Comparison of ENCODE assay signal across 20 cellular contexts in genomic region chr1:53371851-53372250, GRCh38. TPM values are rescaled to one million over a fixed set of nuclear protein-coding genes. Genes with fewer than 3 reads are reported as not detected.
DNase-seq lines count a peak whose midpoint lies in the region; ATAC-seq, FAIRE-seq and TF ChIP-seq lines count a peak whose summit lies in the region.
"Had no signal": no experiment of that assay in that cellular context is flagged by ENCODE, and none has a peak within 500 bp of the region (broad histone marks: within the 10 kb centered on the region; RNA-seq: fewer than 3 reads in every experiment).

No MANE protein-coding gene starts in this region.

- H3K27ac ChIP-seq in tibial artery, result no peak overlapping the region
- H3K27ac ChIP-seq: psoas muscle, thoracic aorta had no signal

- no peaks in the 10 kb centered on the region for H3K36me3 ChIP-seq in tibial artery
- H3K36me3 ChIP-seq: thoracic aorta had no signal

- H3K4me1 ChIP-seq in tibial artery, result peaks cover 0 to 6% (median 0%) of the 10 kb centered on the region in 4 donors
- H3K4me1 ChIP-seq: psoas muscle had no signal

- TF ChIP-seq CTCF in tibial artery (IDR thresholded peaks at IDR 0.05), result no peak

- H3K9me3 ChIP-seq in tibial artery, result no peaks in the 10 kb centered on the region
- H3K9me3 ChIP-seq: psoas muscle, thoracic aorta had no signal

- FAIRE-seq in GM12892 (lab: Jason Lieb, UNC), result no peak
- FAIRE-seq: A204.1, GM12878 had no signal

- ATAC-seq in left lobe of liver (no peak), HG02938 (IDR thresholded peaks at IDR 0.05; ENCODE audit: unreplicated experiment) (no peak), GM18520 (IDR thresholded peaks at IDR 0.05; ENCODE audit: unreplicated experiment) (no peak)
- ATAC-seq: GM12878, psoas muscle had no signal

- H3K4me3 ChIP-seq in tibial artery, result no peak overlapping the region
- H3K4me3 ChIP-seq: GM12878, lung, psoas muscle, thoracic aorta had no signal

- DNase-seq in activated effector memory CD4-positive, alpha-beta T cell treated with anti-CD3 and anti-CD28 coated beads, Interleukin-2, amount 50 U/mL, for 16 hours, result peak; percentile 34
- DNase-seq in activated effector memory CD4-positive, alpha-beta T cell treated with Interleukin-2 at 50 U/mL for 16 hours, result no peak
- peak; percentile 5 for DNase-seq in activated CD8-positive, alpha-beta memory T cell treated with anti-CD3 and anti-CD28 coated beads, Interleukin-2, amount 50 U/mL, for 4 hours
- DNase-seq in left lobe of liver (ENCODE audit: low spot score) (peak; percentile 2), tibial artery (peak; percentile 9 to 15), GM12892 (ENCODE audit: insufficient read length) (no peak)
- DNase-seq: activated CD4-positive, alpha-beta T cell treated with anti-CD3 and anti-CD28 coated beads, Interleukin-2, amount 50 U/mL, for 4 hours; activated gamma-delta T cell; activated T-cell treated with anti-CD3 and anti-CD28 coated beads for 4 hours; kidney glomerular epithelial cell; psoas muscle; Right ventricle myocardium superior; stimulated activated naive CD4-positive, alpha-beta T cell treated with Interleukin-2 at 50 U/mL for 16 hours; T-helper 9 cell had no signal

- TF ChIP-seq POLR2A in GM12892 (IDR thresholded peaks at IDR 0.05; ENCODE audit: low read depth, low read length), result no peak

- H3K27me3 ChIP-seq in tibial artery, result peaks cover 0 to 26% of the 10 kb centered on the region in 2 donors

- intact Hi-C loops in tibial artery (cut with DNase I; ENCODE audit: low total_unique reads), result no loop called here

RNA-seq across cellular contexts. Expression of gene LRP8, which starts 44.0 kb away (rescaled TPM):
- 0.33 TPM for total RNA-seq in left lobe of liver
- 16.3 TPM for polyA plus RNA-seq in GM12892 (2012; ENCODE audit: missing spikeins)

Comparison
In these comparisons a context has a peak if more than half of its experiments do, and no peak if none do; other contexts are left out.
1. DNase-seq: peak in activated effector memory CD4-positive, alpha-beta T cell treated with anti-CD3 and anti-CD28 coated beads, Interleukin-2, amount 50 U/mL, for 16 hours (single experiment), activated CD8-positive, alpha-beta memory T cell treated with anti-CD3 and anti-CD28 coated beads, Interleukin-2, amount 50 U/mL, for 4 hours (single experiment), left lobe of liver (single experiment) and tibial artery (2 of 2); none in activated effector memory CD4-positive, alpha-beta T cell treated with Interleukin-2 at 50 U/mL for 16 hours (single experiment) and GM12892 (single experiment).